ENCODE assay signal across 16 cellular contexts in the genomic region with DNA sequence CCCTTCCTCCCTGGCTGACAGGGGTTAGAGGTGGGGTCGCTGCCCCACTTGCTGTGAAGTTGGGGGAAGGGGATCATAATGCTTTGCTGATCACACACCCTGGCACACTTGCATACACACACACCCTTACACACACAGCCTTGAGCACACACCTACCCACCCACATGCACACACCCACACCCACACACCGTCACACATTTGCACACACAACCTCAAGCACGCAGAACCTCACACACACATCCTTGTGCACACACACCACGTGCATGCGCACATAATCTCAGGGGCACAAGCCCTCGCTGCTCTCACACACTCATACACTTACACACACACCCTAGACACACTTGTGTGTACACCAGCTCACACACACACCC. TPM values are rescaled to one million over a fixed set of nuclear protein-coding genes. Genes with fewer than 3 reads are reported as not detected.
"Had no signal": no experiment of that assay in that cellular context is flagged by ENCODE, and none has a peak within 500 bp of the region (broad histone marks: within the 10 kb centered on the region; RNA-seq: fewer than 3 reads in every experiment).

No MANE protein-coding gene starts in this region.

- H3K4me3 ChIP-seq: adrenal gland, body of pancreas, gastrocnemius medialis, heart right ventricle, psoas muscle, right lobe of liver, transverse colon had no signal

- FAIRE-seq: islet of Langerhans had no signal

- DNase-seq: adrenal gland; body of pancreas; effector memory CD4-positive, alpha-beta T cell; gastrocnemius medialis; heart right ventricle; nucleus accumbens; psoas muscle; right lobe of liver; spleen; stimulated activated naive CD4-positive, alpha-beta T cell; substantia nigra; T1000; transverse colon had no signal

- H3K27me3 ChIP-seq: adrenal gland, body of pancreas, gastrocnemius medialis, heart right ventricle, right lobe of liver had no signal

- H3K36me3 ChIP-seq: adrenal gland, gastrocnemius medialis, heart right ventricle, right lobe of liver, spleen, transverse colon had no signal

- ATAC-seq: body of pancreas, gastrocnemius medialis, heart right ventricle, psoas muscle had no signal

- H3K4me1 ChIP-seq: body of pancreas, right lobe of liver had no signal

- H3K27ac ChIP-seq: adrenal gland, body of pancreas, gastrocnemius medialis, heart right ventricle, psoas muscle, right lobe of liver, spleen, transverse colon had no signal

- H3K9me3 ChIP-seq: adrenal gland, body of pancreas, gastrocnemius medialis, heart right ventricle, psoas muscle, right lobe of liver, spleen, transverse colon had no signal

RNA-seq across cellular contexts. Expression of a gene that starts 16.4 kb away (rescaled TPM):
- total RNA-seq: body of pancreas, fibroblast of lung, lung microvascular endothelial cell had no signal
